ENCODE assay signal across 11 cellular contexts in genomic region chr4:168152837-168153500, GRCh38.
DNase-seq lines count a peak whose midpoint lies in the region; ATAC-seq, FAIRE-seq and TF ChIP-seq lines count a peak whose summit lies in the region.
"Had no signal": no experiment of that assay in that cellular context is flagged by ENCODE, and none has a peak within 500 bp of the region (broad histone marks: within the 10 kb centered on the region; RNA-seq: fewer than 3 reads in every experiment).

No MANE protein-coding gene starts in this region.

- peak overlapping the region; percentile 65 for H3K4me3 Mint-ChIP-seq in CD4-positive, alpha-beta T cell
- H3K4me3 Mint-ChIP-seq in immature natural killer cell, result peak overlapping the region in 4 of 5 donors; percentile 26 to 58 (median 52)
- no peak overlapping the region; the same call in 1 of the 2 replicates for H3K4me3 Mint-ChIP-seq in WTC11

- H3K36me3 Mint-ChIP-seq in CD4-positive, alpha-beta T cell (ENCODE audit: low read depth), result no peaks in the 10 kb centered on the region
- H3K36me3 Mint-ChIP-seq in immature natural killer cell (no peaks in the 10 kb centered on the region), WTC11 (no peaks in the 10 kb centered on the region)

- no peaks in the 10 kb centered on the region for H3K9me3 Mint-ChIP-seq in CD4-positive, alpha-beta T cell
- H3K9me3 Mint-ChIP-seq in immature natural killer cell, result no peaks in the 10 kb centered on the region
- H3K9me3 Mint-ChIP-seq in WTC11, result peaks cover 7% of the 10 kb centered on the region

- H3K27me3 ChIP-seq in CD4-positive, alpha-beta T cell (ENCODE audit: control insufficient read depth, insufficient read depth, low read length), result no peaks in the 10 kb centered on the region
- H3K27me3 ChIP-seq in gastroesophageal sphincter, result no peaks in the 10 kb centered on the region
- H3K27me3 ChIP-seq: esophagus muscularis mucosa, neutrophil had no signal

- H3K4me1 Mint-ChIP-seq in CD4-positive, alpha-beta T cell (ENCODE audit: low read depth), result peaks cover 9% of the 10 kb centered on the region
- H3K4me1 Mint-ChIP-seq in immature natural killer cell, result peaks cover 4 to 14% of the 10 kb centered on the region in 2 donors
- peaks cover 35% of the 10 kb centered on the region for H3K4me1 Mint-ChIP-seq in WTC11

- H3K27ac ChIP-seq in CD4-positive, alpha-beta T cell (ENCODE audit: low read depth, low read length), result no peak overlapping the region
- no peak overlapping the region for H3K27ac ChIP-seq in gastroesophageal sphincter
- H3K27ac ChIP-seq: esophagus muscularis mucosa, neutrophil had no signal

- no peak for TF ChIP-seq POLR2A in gastroesophageal sphincter (IDR thresholded peaks at IDR 0.05)

- ATAC-seq in CD4-positive, alpha-beta T cell (ENCODE audit: poor library complexity), result no peak
- peak; percentile 40 for ATAC-seq in GM18907 (IDR thresholded peaks at IDR 0.05; ENCODE audit: unreplicated experiment)
- no peak for ATAC-seq in gastroesophageal sphincter
- ATAC-seq in WTC11, result no peak

- CTCF ChIA-PET in CD4-positive, alpha-beta T cell (lab: Charles Lee), result no interaction called here
- CTCF ChIA-PET in WTC11 (lab: Charles Lee), result interaction anchor here (0.7 to 1.7 kb wide), 5 partner anchors 9 to 684 kb away, joined by 3 to 5 read pairs (median 3); no protein-coding TSS in a partner anchor

- H3K36me3 ChIP-seq in gastroesophageal sphincter, result no peaks in the 10 kb centered on the region
- H3K36me3 ChIP-seq: esophagus muscularis mucosa, neutrophil had no signal

- intact Hi-C loops in CD4-positive, alpha-beta T cell (cut with DNase I, micrococcal nuclease), result loop anchor here (5.0 to 10.0 kb wide), 2 partner anchors 1131 to 1988 kb away; no protein-coding TSS in a partner anchor

- no peak for TF ChIP-seq EP300 in gastroesophageal sphincter (IDR thresholded peaks at IDR 0.05)

- no peaks in the 10 kb centered on the region for H3K27me3 Mint-ChIP-seq in CD4-positive, alpha-beta T cell
- H3K27me3 Mint-ChIP-seq in immature natural killer cell (ENCODE audit: low read depth in 3 of 3) (peaks cover 0 to 5% (median 2%) of the 10 kb centered on the region in 3 donors), WTC11 (ENCODE audit: low read depth) (no peaks in the 10 kb centered on the region)

- no peak for FAIRE-seq in RCC 7860 (lab: Jason Lieb, UNC)

- no peak overlapping the region for H3K27ac Mint-ChIP-seq in CD4-positive, alpha-beta T cell
- H3K27ac Mint-ChIP-seq in immature natural killer cell (no peak overlapping the region), WTC11 (no peak overlapping the region)

- DNase-seq in CD4-positive, alpha-beta T cell, result no peak
- peak; percentile 29 for DNase-seq in RPMI7951 (ENCODE audit: low read depth)
- no peak for DNase-seq in immature natural killer cell
- no peak for DNase-seq in RCC 7860 (ENCODE audit: low spot score)
- DNase-seq in WTC11 (ENCODE audit: low spot score), result no peak
- no peak for DNase-seq in NAMALWA (ENCODE audit: low spot score)
- DNase-seq: cerebellar nuclear complex had no signal

- no peaks in the 10 kb centered on the region for H3K4me1 ChIP-seq in gastroesophageal sphincter
- H3K4me1 ChIP-seq: esophagus muscularis mucosa had no signal

- 81 to 87% methylated on average over 3 to 8 of the region's 8 CpGs for WGBS in gastroesophageal sphincter (ENCODE audit: low coverage in 1 of 2), 2 donors

- POLR2A ChIA-PET in CD4-positive, alpha-beta T cell (lab: Charles Lee), result interaction anchor here (0.6 kb wide), 1 partner anchor 1695 kb away, joined by 3 read pairs; no protein-coding TSS in a partner anchor
- POLR2A ChIA-PET in WTC11 (lab: Charles Lee), result no interaction called here

- H3K4me3 ChIP-seq in gastroesophageal sphincter, result no peak overlapping the region

- H3K9me3 ChIP-seq in CD4-positive, alpha-beta T cell (ENCODE audit: control insufficient read depth, low read length), result no peaks in the 10 kb centered on the region
- H3K9me3 ChIP-seq in gastroesophageal sphincter, result no peaks in the 10 kb centered on the region
- H3K9me3 ChIP-seq: esophagus muscularis mucosa, neutrophil had no signal

- no peak for TF ChIP-seq CTCF in CD4-positive, alpha-beta T cell (IDR thresholded peaks at IDR 0.05)
- TF ChIP-seq CTCF in gastroesophageal sphincter (IDR thresholded peaks at IDR 0.05) (no peak), WTC11 (IDR thresholded peaks at IDR 0.05) (no peak)

TF ChIP-seq in WTC11, 78 proteins besides CTCF, POLR2A, EP300 and RAD21:
- TF ChIP-seq PRRX2 (CRISPR knock-in tag; IDR thresholded peaks at IDR 0.05) (no peak), GTF2I (CRISPR knock-in tag; conservative IDR thresholded peaks at IDR 0.05) (no peak), SP1 (CRISPR knock-in tag; conservative IDR thresholded peaks at IDR 0.05) (no peak), SMAD3 (CRISPR knock-in tag; IDR thresholded peaks at IDR 0.05; ENCODE audit: borderline replicate concordance) (no peak), ZNF232 (CRISPR knock-in tag; IDR thresholded peaks at IDR 0.05) (no peak), ZNF396 (CRISPR knock-in tag; IDR thresholded peaks at IDR 0.05; ENCODE audit: borderline replicate concordance) (no peak)
- TF ChIP-seq, protein P1, sequence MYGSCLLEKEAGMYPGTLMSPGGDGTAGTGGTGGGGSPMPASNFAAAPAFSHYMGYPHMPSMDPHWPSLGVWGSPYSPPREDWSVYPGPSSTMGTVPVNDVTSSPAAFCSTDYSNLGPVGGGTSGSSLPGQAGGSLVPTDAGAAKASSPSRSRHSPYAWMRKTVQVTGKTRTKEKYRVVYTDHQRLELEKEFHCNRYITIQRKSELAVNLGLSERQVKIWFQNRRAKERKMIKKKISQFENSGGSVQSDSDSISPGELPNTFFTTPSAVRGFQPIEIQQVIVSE (CRISPR knock-in tag; IDR thresholded peaks at IDR 0.05; ENCODE audit: borderline replicate concordance), result no peak
- TF ChIP-seq, protein P2, sequence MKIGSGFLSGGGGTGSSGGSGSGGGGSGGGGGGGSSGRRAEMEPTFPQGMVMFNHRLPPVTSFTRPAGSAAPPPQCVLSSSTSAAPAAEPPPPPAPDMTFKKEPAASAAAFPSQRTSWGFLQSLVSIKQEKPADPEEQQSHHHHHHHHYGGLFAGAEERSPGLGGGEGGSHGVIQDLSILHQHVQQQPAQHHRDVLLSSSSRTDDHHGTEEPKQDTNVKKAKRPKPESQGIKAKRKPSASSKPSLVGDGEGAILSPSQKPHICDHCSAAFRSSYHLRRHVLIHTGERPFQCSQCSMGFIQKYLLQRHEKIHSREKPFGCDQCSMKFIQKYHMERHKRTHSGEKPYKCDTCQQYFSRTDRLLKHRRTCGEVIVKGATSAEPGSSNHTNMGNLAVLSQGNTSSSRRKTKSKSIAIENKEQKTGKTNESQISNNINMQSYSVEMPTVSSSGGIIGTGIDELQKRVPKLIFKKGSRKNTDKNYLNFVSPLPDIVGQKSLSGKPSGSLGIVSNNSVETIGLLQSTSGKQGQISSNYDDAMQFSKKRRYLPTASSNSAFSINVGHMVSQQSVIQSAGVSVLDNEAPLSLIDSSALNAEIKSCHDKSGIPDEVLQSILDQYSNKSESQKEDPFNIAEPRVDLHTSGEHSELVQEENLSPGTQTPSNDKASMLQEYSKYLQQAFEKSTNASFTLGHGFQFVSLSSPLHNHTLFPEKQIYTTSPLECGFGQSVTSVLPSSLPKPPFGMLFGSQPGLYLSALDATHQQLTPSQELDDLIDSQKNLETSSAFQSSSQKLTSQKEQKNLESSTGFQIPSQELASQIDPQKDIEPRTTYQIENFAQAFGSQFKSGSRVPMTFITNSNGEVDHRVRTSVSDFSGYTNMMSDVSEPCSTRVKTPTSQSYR (CRISPR knock-in tag; IDR thresholded peaks at IDR 0.05), result no peak
- TF ChIP-seq, protein P3, sequence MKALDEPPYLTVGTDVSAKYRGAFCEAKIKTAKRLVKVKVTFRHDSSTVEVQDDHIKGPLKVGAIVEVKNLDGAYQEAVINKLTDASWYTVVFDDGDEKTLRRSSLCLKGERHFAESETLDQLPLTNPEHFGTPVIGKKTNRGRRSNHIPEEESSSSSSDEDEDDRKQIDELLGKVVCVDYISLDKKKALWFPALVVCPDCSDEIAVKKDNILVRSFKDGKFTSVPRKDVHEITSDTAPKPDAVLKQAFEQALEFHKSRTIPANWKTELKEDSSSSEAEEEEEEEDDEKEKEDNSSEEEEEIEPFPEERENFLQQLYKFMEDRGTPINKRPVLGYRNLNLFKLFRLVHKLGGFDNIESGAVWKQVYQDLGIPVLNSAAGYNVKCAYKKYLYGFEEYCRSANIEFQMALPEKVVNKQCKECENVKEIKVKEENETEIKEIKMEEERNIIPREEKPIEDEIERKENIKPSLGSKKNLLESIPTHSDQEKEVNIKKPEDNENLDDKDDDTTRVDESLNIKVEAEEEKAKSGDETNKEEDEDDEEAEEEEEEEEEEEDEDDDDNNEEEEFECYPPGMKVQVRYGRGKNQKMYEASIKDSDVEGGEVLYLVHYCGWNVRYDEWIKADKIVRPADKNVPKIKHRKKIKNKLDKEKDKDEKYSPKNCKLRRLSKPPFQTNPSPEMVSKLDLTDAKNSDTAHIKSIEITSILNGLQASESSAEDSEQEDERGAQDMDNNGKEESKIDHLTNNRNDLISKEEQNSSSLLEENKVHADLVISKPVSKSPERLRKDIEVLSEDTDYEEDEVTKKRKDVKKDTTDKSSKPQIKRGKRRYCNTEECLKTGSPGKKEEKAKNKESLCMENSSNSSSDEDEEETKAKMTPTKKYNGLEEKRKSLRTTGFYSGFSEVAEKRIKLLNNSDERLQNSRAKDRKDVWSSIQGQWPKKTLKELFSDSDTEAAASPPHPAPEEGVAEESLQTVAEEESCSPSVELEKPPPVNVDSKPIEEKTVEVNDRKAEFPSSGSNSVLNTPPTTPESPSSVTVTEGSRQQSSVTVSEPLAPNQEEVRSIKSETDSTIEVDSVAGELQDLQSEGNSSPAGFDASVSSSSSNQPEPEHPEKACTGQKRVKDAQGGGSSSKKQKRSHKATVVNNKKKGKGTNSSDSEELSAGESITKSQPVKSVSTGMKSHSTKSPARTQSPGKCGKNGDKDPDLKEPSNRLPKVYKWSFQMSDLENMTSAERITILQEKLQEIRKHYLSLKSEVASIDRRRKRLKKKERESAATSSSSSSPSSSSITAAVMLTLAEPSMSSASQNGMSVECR (CRISPR knock-in tag; IDR thresholded peaks at IDR 0.05; ENCODE audit: borderline replicate concordance), result no peak
- TF ChIP-seq, protein P4, sequence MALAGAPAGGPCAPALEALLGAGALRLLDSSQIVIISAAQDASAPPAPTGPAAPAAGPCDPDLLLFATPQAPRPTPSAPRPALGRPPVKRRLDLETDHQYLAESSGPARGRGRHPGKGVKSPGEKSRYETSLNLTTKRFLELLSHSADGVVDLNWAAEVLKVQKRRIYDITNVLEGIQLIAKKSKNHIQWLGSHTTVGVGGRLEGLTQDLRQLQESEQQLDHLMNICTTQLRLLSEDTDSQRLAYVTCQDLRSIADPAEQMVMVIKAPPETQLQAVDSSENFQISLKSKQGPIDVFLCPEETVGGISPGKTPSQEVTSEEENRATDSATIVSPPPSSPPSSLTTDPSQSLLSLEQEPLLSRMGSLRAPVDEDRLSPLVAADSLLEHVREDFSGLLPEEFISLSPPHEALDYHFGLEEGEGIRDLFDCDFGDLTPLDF (CRISPR knock-in tag; IDR thresholded peaks at IDR 0.05), result no peak
